Comparison of ENCODE assay signal across 8 cellular contexts in genomic region chr1:26035959-26036755, GRCh38. TPM values are rescaled to one million over a fixed set of nuclear protein-coding genes. Genes with fewer than 3 reads are reported as not detected.
DNase-seq lines count a peak whose midpoint lies in the region; ATAC-seq, FAIRE-seq and TF ChIP-seq lines count a peak whose summit lies in the region.

No MANE protein-coding gene starts in this region.

- ATAC-seq in GM21381 (IDR thresholded peaks at IDR 0.05; ENCODE audit: unreplicated experiment) (peak; percentile 70), RWPE2 (ENCODE audit: low read depth) (peak; percentile 77), gastroesophageal sphincter (peak; percentile 91)

- H3K27me3 ChIP-seq in RWPE2 (ENCODE audit: insufficient read depth, poor library complexity, severe bottlenecking) (no peaks in the 10 kb centered on the region), gastroesophageal sphincter (peaks cover 27% of the 10 kb centered on the region), neutrophil (peaks cover 70% of the 10 kb centered on the region), subcutaneous abdominal adipose tissue (ENCODE audit: control insufficient read depth in 5 of 5, insufficient read depth in 4 of 5, low read length in 5 of 5) (peaks cover 8 to 18% (median 12%) of the 10 kb centered on the region in 5 donors)

- H3K4me1 Mint-ChIP-seq in activated naive CD4-positive, alpha-beta T cell treated with anti-CD3 and anti-CD28 coated beads for 36 hours (ENCODE audit: low read depth), result peaks cover 13% of the 10 kb centered on the region

- WGBS in gastroesophageal sphincter (ENCODE audit: low coverage in 1 of 2), 2 donors, result 5 to 75% methylated on average over 4 to 12 of the region's 39 CpGs

- H3K27ac Mint-ChIP-seq in activated naive CD4-positive, alpha-beta T cell treated with anti-CD3 and anti-CD28 coated beads for 36 hours, result no peak overlapping the region

- peak overlapping the region; percentile 33 for H3K27ac ChIP-seq in RWPE2 (ENCODE audit: poor library complexity, severe bottlenecking)
- peak overlapping the region; percentile 36 to 94 (median 88) for H3K27ac ChIP-seq in gastroesophageal sphincter
- peak overlapping the region; percentile 54 for H3K27ac ChIP-seq in neutrophil
- peak overlapping the region; percentile 29 for H3K27ac ChIP-seq in subcutaneous abdominal adipose tissue (ENCODE audit: low read depth, low read length)

- no peaks in the 10 kb centered on the region for H3K9me3 ChIP-seq in RWPE2 (ENCODE audit: severe bottlenecking)
- no peaks in the 10 kb centered on the region for H3K9me3 ChIP-seq in gastroesophageal sphincter
- no peaks in the 10 kb centered on the region for H3K9me3 ChIP-seq in neutrophil
- H3K9me3 ChIP-seq in subcutaneous abdominal adipose tissue (ENCODE audit: control insufficient read depth in 5 of 5, low read length in 5 of 5), result no peaks in the 10 kb centered on the region

- FAIRE-seq in HTR-8/SVneo (lab: Jason Lieb, UNC), result peak; percentile 89

- H3K9me3 Mint-ChIP-seq in activated naive CD4-positive, alpha-beta T cell treated with anti-CD3 and anti-CD28 coated beads for 36 hours, result no peaks in the 10 kb centered on the region

- TF ChIP-seq CTCF in RWPE2 (IDR thresholded peaks at IDR 0.05; ENCODE audit: poor library complexity, severe bottlenecking), result peak; percentile 95
- TF ChIP-seq CTCF in gastroesophageal sphincter (IDR thresholded peaks at IDR 0.05), result peak in 3 of 4 experiments; percentile 98 to 100 (median 99)
- TF ChIP-seq CTCF in neutrophil (IDR thresholded peaks at IDR 0.05), result peak; percentile 98

- peak; percentile 62 for DNase-seq in DMS153 (lab: John Stamatoyannopoulos, UW)
- DNase-seq in HTR-8/SVneo (ENCODE audit: insufficient read length, low spot score), result peak; percentile 78
- DNase-seq in RWPE2 (ENCODE audit: low spot score), result no peak
- DNase-seq in activated naive CD4-positive, alpha-beta T cell treated with anti-CD3 and anti-CD28 coated beads for 36 hours, result peak; percentile 78

- CTCF ChIA-PET in activated naive CD4-positive, alpha-beta T cell treated with anti-CD3 and anti-CD28 coated beads for 36 hours (lab: Charles Lee), result interaction anchor here (0.6 to 3.3 kb wide), 23 partner anchors 9 to 401 kb away, joined by 3 to 26 read pairs (median 3); partner anchors contain the start of genes SLC30A2 and ZNF593

- no peak for TF ChIP-seq POLR2A in gastroesophageal sphincter (IDR thresholded peaks at IDR 0.05)

- no peaks in the 10 kb centered on the region for H3K36me3 Mint-ChIP-seq in activated naive CD4-positive, alpha-beta T cell treated with anti-CD3 and anti-CD28 coated beads for 36 hours (ENCODE audit: low read depth)

- intact Hi-C loops in activated naive CD4-positive, alpha-beta T cell treated with anti-CD3 and anti-CD28 coated beads for 36 hours (cut with micrococcal nuclease), result loop anchor here (1.0 to 5.0 kb wide), 6 partner anchors 69 to 381 kb away; partner anchors contain the start of gene CEP85

- H3K4me3 ChIP-seq in RWPE2 (ENCODE audit: severe bottlenecking), result peak overlapping the region; percentile 79
- peak overlapping the region; percentile 63 to 86 for H3K4me3 ChIP-seq in gastroesophageal sphincter
- H3K4me3 ChIP-seq in neutrophil (ENCODE audit: low read depth in 1 of 2, low read length in 1 of 2), result peak overlapping the region; percentile 89 to 91
- peak overlapping the region; percentile 58 to 90 (median 86) for H3K4me3 ChIP-seq in subcutaneous abdominal adipose tissue (ENCODE audit: low read depth in 1 of 5, low read length in 5 of 5)

- H3K27me3 Mint-ChIP-seq in activated naive CD4-positive, alpha-beta T cell treated with anti-CD3 and anti-CD28 coated beads for 36 hours (ENCODE audit: low read depth), result peaks cover 3% of the 10 kb centered on the region

- H3K4me3 Mint-ChIP-seq in activated naive CD4-positive, alpha-beta T cell treated with anti-CD3 and anti-CD28 coated beads for 36 hours, result peak overlapping the region; percentile 88

- peak overlapping the region in 4 of 5 donors; percentile 63 to 88 (median 82) for H3K9ac ChIP-seq in subcutaneous abdominal adipose tissue (ENCODE audit: low read length in 5 of 5)

- no peak for TF ChIP-seq EP300 in gastroesophageal sphincter (IDR thresholded peaks at IDR 0.05)

- no peaks in the 10 kb centered on the region for H3K36me3 ChIP-seq in RWPE2 (ENCODE audit: low read depth)
- H3K36me3 ChIP-seq in gastroesophageal sphincter, result no peaks in the 10 kb centered on the region
- H3K36me3 ChIP-seq in neutrophil, result no peaks in the 10 kb centered on the region
- no peaks in the 10 kb centered on the region for H3K36me3 ChIP-seq in subcutaneous abdominal adipose tissue (ENCODE audit: control insufficient read depth in 5 of 5, insufficient read depth in 5 of 5, low read length in 5 of 5)

- H3K4me1 ChIP-seq in RWPE2 (ENCODE audit: insufficient read depth, poor library complexity, severe bottlenecking) (peaks cover 6% of the 10 kb centered on the region), gastroesophageal sphincter (peaks cover 0 to 17% (median 4%) of the 10 kb centered on the region in 3 donors), neutrophil (ENCODE audit: control insufficient read depth in 1 of 2, insufficient read depth in 1 of 2, low read depth in 1 of 2, low read length in 1 of 2) (peaks cover 12% of the 10 kb centered on the region in 2 experiments), subcutaneous abdominal adipose tissue (ENCODE audit: control insufficient read depth in 5 of 5, insufficient read depth in 5 of 5, low read length in 5 of 5) (peaks cover 0 to 20% (median 11%) of the 10 kb centered on the region in 5 donors)

RNA-seq across cellular contexts. Expression of gene SLC30A2, which starts 9.8 kb away (rescaled TPM):
- not detected for total RNA-seq in activated naive CD4-positive, alpha-beta T cell treated with anti-CD3 and anti-CD28 coated beads for 36 hours
- not detected for total RNA-seq in gastroesophageal sphincter

RNA-seq across cellular contexts. Expression of gene EXTL1, which starts 14.6 kb away (rescaled TPM):
- not detected for total RNA-seq in activated naive CD4-positive, alpha-beta T cell treated with anti-CD3 and anti-CD28 coated beads for 36 hours
- total RNA-seq in gastroesophageal sphincter, result under 1 TPM in 3 of 4 donors, not detected in 1; 0.08 to 0.81 (median 0.31) TPM

RNA-seq across cellular contexts. Expression of gene TRIM63, which starts 31.3 kb away (rescaled TPM):
- total RNA-seq in activated naive CD4-positive, alpha-beta T cell treated with anti-CD3 and anti-CD28 coated beads for 36 hours, result under 1 TPM; 0.33 to 0.40 TPM
- total RNA-seq in gastroesophageal sphincter, result 1 to 10 TPM in 2 of 4 donors, under 1 TPM in 2; 0.15 to 2.3 (median 0.82) TPM

RNA-seq across cellular contexts. Expression of gene PAFAH2, which starts 38.3 kb away (rescaled TPM):
- 1 to 10 TPM; 4.7 to 5.2 TPM for total RNA-seq in activated naive CD4-positive, alpha-beta T cell treated with anti-CD3 and anti-CD28 coated beads for 36 hours
- total RNA-seq in gastroesophageal sphincter, result 10 to 100 TPM in 1 of 4 donors, 1 to 10 TPM in 3; 6.6 to 12.2 (median 8.5) TPM

Comparison
In these comparisons a context has a peak if more than half of its experiments do, and no peak if none do; other contexts are left out.
1. H3K27ac ChIP-seq: peak in every context shown above with its lines; median percentile 88 in gastroesophageal sphincter; 54 in neutrophil; 33 in RWPE2; 29 in subcutaneous abdominal adipose tissue.